In genomic region chr2:10306901-10307463, GRCh38 we compare ENCODE assay signal across 23 cellular contexts. TPM values are rescaled to one million over a fixed set of nuclear protein-coding genes. Genes with fewer than 3 reads are reported as not detected.
DNase-seq lines count a peak whose midpoint lies in the region; ATAC-seq and TF ChIP-seq lines count a peak whose summit lies in the region.
"Had no signal": no experiment of that assay in that cellular context is flagged by ENCODE, and none has a peak within 500 bp of the region (broad histone marks: within the 10 kb centered on the region; RNA-seq: fewer than 3 reads in every experiment).

No MANE protein-coding gene starts in this region.

- H3K4me3 Mint-ChIP-seq in stimulated activated naive B cell treated with anti-CD40 and anti-IgM and Interleukin-4, amounts not matched to agents 10 μg/mL and 1 μg/mL and 100 μg/mL, for 72 hours, result no peak overlapping the region

- CTCF ChIA-PET in PC-3 (lab: Charles Lee), result no interaction called here

- peaks cover 0 to 5% of the 10 kb centered on the region in 2 donors for H3K36me3 Mint-ChIP-seq in stimulated activated naive B cell treated with anti-CD40 and anti-IgM and Interleukin-4, amounts not matched to agents 10 μg/mL and 1 μg/mL and 100 μg/mL, for 72 hours

- peak overlapping the region; percentile 99; the same call in 1 of the 2 replicates for H3K4me3 ChIP-seq in PC-3 (ENCODE audit: low read length)
- H3K4me3 ChIP-seq: lung had no signal

- peaks cover 93% of the 10 kb centered on the region for H3K79me2 ChIP-seq in PC-3 (ENCODE audit: low read length)

- H3K27me3 Mint-ChIP-seq in stimulated activated naive B cell treated with anti-CD40 and anti-IgM and Interleukin-4, amounts not matched to agents 10 μg/mL and 1 μg/mL and 100 μg/mL, for 72 hours, result no peaks in the 10 kb centered on the region
- H3K27me3 Mint-ChIP-seq: activated CD4-positive, alpha-beta T cell treated with anti-CD3 and anti-CD28 coated beads for 36 hours had no signal

- no peaks in the 10 kb centered on the region for H3K9me3 ChIP-seq in PC-3 (ENCODE audit: low read length)
- H3K9me3 ChIP-seq: BE2C had no signal

- H3K4me1 Mint-ChIP-seq in stimulated activated naive B cell treated with anti-CD40 and anti-IgM and Interleukin-4, amounts not matched to agents 10 μg/mL and 1 μg/mL and 100 μg/mL, for 72 hours, result peaks cover 43 to 69% of the 10 kb centered on the region in 2 donors

- H3K9ac ChIP-seq in PC-3 (ENCODE audit: low read length), result no peak overlapping the region
- H3K9ac ChIP-seq: KMS-11, parathyroid adenoma had no signal

- no peak overlapping the region for H3K27ac ChIP-seq in PC-3 (ENCODE audit: low read length)
- H3K27ac ChIP-seq: brain microvascular endothelial cell, epithelial cell of prostate, KMS-11, parathyroid adenoma had no signal

- H3K27ac Mint-ChIP-seq in stimulated activated naive B cell treated with anti-CD40 and anti-IgM and Interleukin-4, amounts not matched to agents 10 μg/mL and 1 μg/mL and 100 μg/mL, for 72 hours, result no peak overlapping the region
- H3K27ac Mint-ChIP-seq: activated CD4-positive, alpha-beta T cell treated with anti-CD3 and anti-CD28 coated beads for 36 hours had no signal

- H3K27me3 ChIP-seq in PC-3 (ENCODE audit: low read length), result no peaks in the 10 kb centered on the region
- H3K27me3 ChIP-seq: BE2C, brain microvascular endothelial cell had no signal

- H3K4me1 ChIP-seq in PC-3 (ENCODE audit: insufficient read depth, low read length), result peaks cover 30% of the 10 kb centered on the region

- POLR2A ChIA-PET in PC-3 (lab: Charles Lee; ENCODE audit: unreplicated experiment), result interaction anchor here (0.6 kb wide), 1 partner anchor 128 kb away, joined by 5 read pairs; no protein-coding TSS in a partner anchor

- DNase-seq in stimulated activated CD4-positive, alpha-beta T cell treated with anti-CD3 and anti-CD28 coated beads, Interleukin-15, amount 100 ng/mL, for 24 hours, result peak; percentile 30
- DNase-seq in stimulated activated CD4-positive, alpha-beta T cell treated with anti-CD3 and anti-CD28 coated beads, Interleukin-4, amount 100 ng/mL, for 1 hour, result no peak
- DNase-seq in PC-3 (no peak), GM03348 (ENCODE audit: low spot score) (no peak)
- peak; percentile 20 for DNase-seq in effector CD8-positive, alpha-beta T cell (lab: John Stamatoyannopoulos, UW)
- DNase-seq in stimulated activated naive B cell treated with anti-CD40 and anti-IgM and Interleukin-4, amounts not matched to agents 10 μg/mL and 1 μg/mL and 100 μg/mL, for 72 hours, result no peak
- DNase-seq: ACHN; activated CD4-positive, alpha-beta T cell treated with anti-CD3 and anti-CD28 coated beads for 36 hours; activated CD8-positive, alpha-beta memory T cell treated with anti-CD3 and anti-CD28 coated beads for 24 hours; activated effector memory CD4-positive, alpha-beta T cell treated with anti-CD3 and anti-CD28 coated beads, Interleukin-2, amount 50 U/mL, for 16 hours; amniotic stem cell; BE2C; brain microvascular endothelial cell; effector CD4-positive, alpha-beta T cell; NCI-H1417 treated with DMSO at 0.1 percent for 48 hours; NCI-H2081 treated with DMSO at 0.1 percent for 48 hours; NCI-H748 treated with DMSO at 0.1 percent for 48 hours had no signal

- ATAC-seq in PC-3, result no peak
- no peak for ATAC-seq in esophagus mucosa
- no peak for ATAC-seq in stimulated activated naive B cell treated with anti-CD40 and anti-IgM and Interleukin-4, amounts not matched to agents 10 μg/mL and 1 μg/mL and 100 μg/mL, for 72 hours (replicated peaks)
- ATAC-seq: activated CD4-positive, alpha-beta T cell treated with anti-CD3 and anti-CD28 coated beads for 36 hours; SK-N-SH treated with all-trans-retinoic acid at 6 μM for 48 hours had no signal

- intact Hi-C loops in PC-3 (cut with micrococcal nuclease), result no loop called here

- H4K20me1 ChIP-seq in PC-3 (ENCODE audit: low read length), result peaks cover 86% of the 10 kb centered on the region

- no peaks in the 10 kb centered on the region for H3K9me3 Mint-ChIP-seq in stimulated activated naive B cell treated with anti-CD40 and anti-IgM and Interleukin-4, amounts not matched to agents 10 μg/mL and 1 μg/mL and 100 μg/mL, for 72 hours

- no peak overlapping the region for H2AFZ ChIP-seq in PC-3 (ENCODE audit: low read length)
- H2AFZ ChIP-seq: parathyroid adenoma had no signal

- H3K9me2 ChIP-seq in PC-3 (replicated peaks; ENCODE audit: low read length), result no peaks in the 10 kb centered on the region

- BruUV-seq in PC-3 (replicated peaks; lab: Mats Ljungman, UMichigan), result no TSS peak

- H3K36me3 ChIP-seq in PC-3 (ENCODE audit: low read depth, low read length), result peaks cover 23% of the 10 kb centered on the region
- H3K36me3 ChIP-seq: brain microvascular endothelial cell had no signal

- peak overlapping the region; percentile 83 for H3K4me2 ChIP-seq in PC-3 (ENCODE audit: low read length)
- H3K4me2 ChIP-seq: KMS-11 had no signal

- no peak for TF ChIP-seq CTCF in PC-3 (conservative IDR thresholded peaks at IDR 0.05; ENCODE audit: low read depth, low read length)

- H3F3A ChIP-seq in PC-3 (ENCODE audit: low read length, unreplicated experiment), result no peaks in the 10 kb centered on the region

RNA-seq across cellular contexts. Expression of gene HPCAL1, which starts 4.3 kb away (rescaled TPM):
- 312 and 339 TPM in 2 replicates for total RNA-seq in PC-3 (2014; rRNA removed)
- 13.7 TPM for total RNA-seq in esophagus mucosa

Comparison
In these comparisons a context has a peak if more than half of its experiments do, and no peak if none do; other contexts are left out.
1. DNase-seq: peak in stimulated activated CD4-positive, alpha-beta T cell treated with anti-CD3 and anti-CD28 coated beads, Interleukin-15, amount 100 ng/mL, for 24 hours (single experiment) and effector CD8-positive, alpha-beta T cell (single experiment); none in stimulated activated CD4-positive, alpha-beta T cell treated with anti-CD3 and anti-CD28 coated beads, Interleukin-4, amount 100 ng/mL, for 1 hour (single experiment), PC-3 (single experiment), GM03348 (single experiment) and stimulated activated naive B cell treated with anti-CD40 and anti-IgM and Interleukin-4, amounts not matched to agents 10 μg/mL and 1 μg/mL and 100 μg/mL, for 72 hours (single experiment).
2. RNA of gene HPCAL1, which starts 4.3 kb away (total RNA-seq): 312 to 339 TPM in PC-3; 13.7 TPM in esophagus mucosa (single experiment); every median in the first group is over 10 times any median in the second.